In the genomic region with DNA sequence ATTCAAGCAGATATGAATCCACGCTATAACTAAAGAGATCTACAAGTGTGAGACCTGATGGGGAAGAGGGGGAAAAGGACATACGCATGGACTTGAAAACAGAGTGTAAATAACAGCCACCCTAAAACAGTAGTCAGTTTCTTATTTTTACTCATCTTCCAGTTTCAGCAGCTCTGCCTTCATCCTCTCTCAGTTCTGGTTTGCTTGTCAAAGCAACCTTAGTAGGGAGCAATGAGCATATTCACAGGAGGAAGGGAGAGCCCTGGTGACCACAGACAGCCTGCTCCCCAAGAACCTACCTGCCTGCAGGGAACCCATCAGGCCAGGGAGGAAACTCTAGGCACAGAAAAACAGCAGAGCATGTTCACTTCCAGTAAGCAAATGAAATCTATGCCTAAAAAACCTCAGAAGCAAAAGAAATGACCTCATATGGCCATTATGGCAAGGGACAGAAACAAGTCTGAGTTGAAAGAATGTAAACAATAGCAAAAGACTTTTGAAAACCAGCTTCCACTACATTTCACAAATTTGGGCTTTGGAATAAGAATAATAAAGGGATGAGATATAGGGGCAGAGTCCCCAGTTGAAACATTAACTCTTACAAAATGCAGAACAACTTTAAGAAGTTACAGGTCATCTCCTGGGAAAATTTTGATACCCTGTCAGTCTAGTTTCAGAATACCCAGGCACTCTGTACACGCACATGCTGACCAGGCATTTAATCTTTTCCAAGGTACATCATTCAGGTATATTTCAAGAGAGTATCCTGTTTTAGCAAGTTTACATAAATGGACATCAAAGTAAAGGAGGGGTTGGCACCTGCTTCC, we compare ENCODE assay signal across 10 cellular contexts.
DNase-seq lines count a peak whose midpoint lies in the region; ATAC-seq and TF ChIP-seq lines count a peak whose summit lies in the region.
"Had no signal": no experiment of that assay in that cellular context is flagged by ENCODE, and none has a peak within 500 bp of the region (broad histone marks: within the 10 kb centered on the region; RNA-seq: fewer than 3 reads in every experiment).

No MANE protein-coding gene starts in this region.

- TF ChIP-seq CTCF in GM10266 (IDR thresholded peaks at IDR 0.05; ENCODE audit: control insufficient read depth, insufficient read depth, low read depth, missing control alignments): no peak
- no peak for TF ChIP-seq CTCF in stomach (IDR thresholded peaks at IDR 0.05)
- TF ChIP-seq CTCF in adrenal gland (IDR thresholded peaks at IDR 0.05): no peak

- H3K27ac ChIP-seq in stomach: no peak overlapping the region
- no peak overlapping the region for H3K27ac ChIP-seq in adrenal gland

- H3K4me1 ChIP-seq in stomach (peaks cover 0 to 10% (median 0%) of the 10 kb centered on the region in 4 donors), adrenal gland (replicated peaks in 1 of 2) (peaks cover 0 to 8% of the 10 kb centered on the region in 2 donors)

- no peak for TF ChIP-seq POLR2A in stomach (IDR thresholded peaks at IDR 0.05)
- TF ChIP-seq POLR2A in adrenal gland (IDR thresholded peaks at IDR 0.05): no peak

- intact Hi-C loops in stomach (cut with DNase I; ENCODE audit: low total_unique reads): no loop called here
- intact Hi-C loops in adrenal gland (cut with DNase I): no loop called here

- DNase-seq in GM10266 (ENCODE audit: extremely low spot score) (peak; percentile 52), astrocyte of the hippocampus (ENCODE audit: low read depth, low spot score) (peak; percentile 65), stomach (no peak), AG08396 (ENCODE audit: low spot score) (no peak), adrenal gland (no peak)
- DNase-seq in activated naive CD8-positive, alpha-beta T cell treated with anti-CD3 and anti-CD28 coated beads for 36 hours: no peak
- DNase-seq: midbrain, NCI-H146 had no signal

- no peak for TF ChIP-seq EP300 in stomach (IDR thresholded peaks at IDR 0.05)

- no peaks in the 10 kb centered on the region for H3K9me3 Mint-ChIP-seq in activated naive CD8-positive, alpha-beta T cell treated with anti-CD3 and anti-CD28 coated beads for 36 hours

- H3K4me1 Mint-ChIP-seq in activated naive CD8-positive, alpha-beta T cell treated with anti-CD3 and anti-CD28 coated beads for 36 hours: peaks cover 4% of the 10 kb centered on the region

- H3K36me3 ChIP-seq in stomach (no peaks in the 10 kb centered on the region), adrenal gland (replicated peaks in 1 of 2) (no peaks in the 10 kb centered on the region)

- H3K27ac Mint-ChIP-seq in activated naive CD8-positive, alpha-beta T cell treated with anti-CD3 and anti-CD28 coated beads for 36 hours: no peak overlapping the region

- H3K4me3 Mint-ChIP-seq in activated naive CD8-positive, alpha-beta T cell treated with anti-CD3 and anti-CD28 coated beads for 36 hours: no peak overlapping the region

- H3K36me3 Mint-ChIP-seq in activated naive CD8-positive, alpha-beta T cell treated with anti-CD3 and anti-CD28 coated beads for 36 hours: no peaks in the 10 kb centered on the region

- peaks cover 3% of the 10 kb centered on the region for H3K27me3 Mint-ChIP-seq in activated naive CD8-positive, alpha-beta T cell treated with anti-CD3 and anti-CD28 coated beads for 36 hours

- H3K4me3 ChIP-seq in stomach: no peak overlapping the region
- no peak overlapping the region for H3K4me3 ChIP-seq in adrenal gland

- 81 to 98% (median 84%) methylated on average over 3 of the region's 3 CpGs for WGBS in stomach, 5 donors
- 90 to 98% (median 96%) methylated on average over 3 of the region's 3 CpGs for WGBS in adrenal gland, 4 donors

- H3K27me3 ChIP-seq in stomach (no peaks in the 10 kb centered on the region), adrenal gland (no peaks in the 10 kb centered on the region)

- peak; percentile 26 for ATAC-seq in GM19468 (IDR thresholded peaks at IDR 0.05; ENCODE audit: extremely low read depth, unreplicated experiment)
- peak; percentile 70 for ATAC-seq in HG02973 (IDR thresholded peaks at IDR 0.05; ENCODE audit: unreplicated experiment)

- no peaks in the 10 kb centered on the region for H3K9me3 ChIP-seq in stomach
- no peaks in the 10 kb centered on the region for H3K9me3 ChIP-seq in adrenal gland (replicated peaks in 1 of 3)

Comparison
In these comparisons a context has a peak if more than half of its experiments do, and no peak if none do; other contexts are left out.
1. DNase-seq: peak in GM10266 (single experiment) and astrocyte of the hippocampus (single experiment); none in stomach (single experiment), AG08396 (single experiment), activated naive CD8-positive, alpha-beta T cell treated with anti-CD3 and anti-CD28 coated beads for 36 hours (single experiment) and adrenal gland (0 of 7).